Comparison of ENCODE assay signal across 16 cellular contexts in genomic region chr20:39358052-39358451, GRCh38.
DNase-seq lines count a peak whose midpoint lies in the region; ATAC-seq and TF ChIP-seq lines count a peak whose summit lies in the region.
"Had no signal": no experiment of that assay in that cellular context is flagged by ENCODE, and none has a peak within 500 bp of the region (broad histone marks: within the 10 kb centered on the region; RNA-seq: fewer than 3 reads in every experiment).

No MANE protein-coding gene starts in this region.

- H3K4me3 ChIP-seq in OCI-LY3 (ENCODE audit: low read length) = no peak overlapping the region
- no peak overlapping the region for H3K4me3 ChIP-seq in mucosa of descending colon
- H3K4me3 ChIP-seq: colonic mucosa had no signal

- no peak overlapping the region for H2AFZ ChIP-seq in OCI-LY3 (ENCODE audit: low read depth, low read length)

- H3K4me1 ChIP-seq in OCI-LY3 (ENCODE audit: low read length) = peaks cover 40% of the 10 kb centered on the region
- no peaks in the 10 kb centered on the region for H3K4me1 ChIP-seq in mucosa of descending colon (ENCODE audit: low read depth)
- H3K4me1 ChIP-seq: colonic mucosa had no signal

- TF ChIP-seq CTCF in OCI-LY3 (IDR thresholded peaks at IDR 0.05; ENCODE audit: low read depth, low read length) (no peak), mucosa of descending colon (IDR thresholded peaks at IDR 0.05) (no peak)

- H3K36me3 ChIP-seq in OCI-LY3 (replicated peaks; ENCODE audit: low read depth, low read length) = no peaks in the 10 kb centered on the region
- no peaks in the 10 kb centered on the region for H3K36me3 ChIP-seq in mucosa of descending colon (ENCODE audit: low read depth)
- H3K36me3 ChIP-seq: colonic mucosa, neutrophil had no signal

- peak overlapping the region; percentile 25 for H3K4me2 ChIP-seq in OCI-LY3 (ENCODE audit: low read length)

- H3K9ac ChIP-seq in OCI-LY3 (ENCODE audit: low read length) = no peak overlapping the region

- intact Hi-C loops in mucosa of descending colon (cut with DNase I, micrococcal nuclease) = no loop called here

- DNase-seq in mucosa of descending colon (peak in 1 of 3 donors; percentile 24), NCI-H2081 (lab: John Stamatoyannopoulos, UW) (no peak), SIG-M5 treated with dmso at 0.1 percent for 504 hours (lab: John Stamatoyannopoulos, UW; ENCODE audit: unreplicated experiment) (no peak)
- DNase-seq: activated CD8-positive, alpha-beta T cell treated with anti-CD3 and anti-CD28 coated beads, Interleukin-2, amount 10 ng/mL, durations not matched to agents 7 days and 5 days; activated naive CD8-positive, alpha-beta T cell treated with anti-CD3 and anti-CD28 coated beads, Interleukin-2, amount 10 ng/mL, durations not matched to agents 7 days and 5 days; CD4-positive, CD25-positive, alpha-beta regulatory T cell; colonic mucosa; kidney glomerular epithelial cell; NCI-H187 treated with DMSO at 0.1 percent for 48 hours; T-helper 1 cell had no signal

- H4K20me1 ChIP-seq in OCI-LY3 (ENCODE audit: insufficient read depth, low read length) = no peaks in the 10 kb centered on the region

- ATAC-seq in GM18498 (IDR thresholded peaks at IDR 0.05; ENCODE audit: unreplicated experiment) (peak; percentile 69), HG02610 (IDR thresholded peaks at IDR 0.05; ENCODE audit: unreplicated experiment) (peak; percentile 87), mucosa of descending colon (peak; percentile 42), HG03521 (IDR thresholded peaks at IDR 0.05; ENCODE audit: unreplicated experiment) (no peak), HG03460 (IDR thresholded peaks at IDR 0.05; ENCODE audit: unreplicated experiment) (no peak)
- ATAC-seq: activated CD8-positive, alpha-beta T cell treated with anti-CD3 and anti-CD28 coated beads, Interleukin-2, amount 10 ng/mL, durations not matched to agents 7 days and 5 days had no signal

- no peaks in the 10 kb centered on the region for H3K27me3 ChIP-seq in OCI-LY3 (ENCODE audit: low read depth, low read length)
- H3K27me3 ChIP-seq: colonic mucosa, neutrophil had no signal

- H3K9me3 ChIP-seq in OCI-LY3 (ENCODE audit: insufficient read depth, low read length) (peaks cover 4% of the 10 kb centered on the region; the same call in 1 of the 2 replicates), mucosa of descending colon (no peaks in the 10 kb centered on the region)
- H3K9me3 ChIP-seq: colonic mucosa, neutrophil had no signal

- H3K79me2 ChIP-seq in OCI-LY3 (ENCODE audit: low read length) = no peaks in the 10 kb centered on the region

- peak overlapping the region; percentile 72 for H3K27ac ChIP-seq in OCI-LY3 (ENCODE audit: low read length)
- H3K27ac ChIP-seq: colonic mucosa, neutrophil had no signal

Comparison
In these comparisons a context has a peak if more than half of its experiments do, and no peak if none do; other contexts are left out.
1. ATAC-seq: peak in GM18498 (single experiment), HG02610 (single experiment) and mucosa of descending colon (single experiment); none in HG03521 (single experiment) and HG03460 (single experiment).